In genomic region chr21:23801292-23801691, GRCh38 we compare ENCODE assay signal across 28 cellular contexts.
DNase-seq lines count a peak whose midpoint lies in the region; ATAC-seq, FAIRE-seq and TF ChIP-seq lines count a peak whose summit lies in the region.
"Had no signal": no experiment of that assay in that cellular context is flagged by ENCODE, and none has a peak within 500 bp of the region (broad histone marks: within the 10 kb centered on the region; RNA-seq: fewer than 3 reads in every experiment).

No MANE protein-coding gene starts in this region.

- TF ChIP-seq CTCF in activated CD8-positive, alpha-beta T cell treated with anti-CD3 and anti-CD28 coated beads for 36 hours (IDR thresholded peaks at IDR 0.05): no peak
- no peak for TF ChIP-seq CTCF in SU-DHL-6 (IDR thresholded peaks at IDR 0.05; ENCODE audit: insufficient read depth, low read length, poor library complexity, severe bottlenecking)
- TF ChIP-seq CTCF in K562 (IDR thresholded peaks at IDR 0.05 in 2 of 3, conservative IDR thresholded peaks at IDR 0.05 in 1 of 3; ENCODE audit: insufficient read depth in 2 of 3, low read depth in 1 of 3, low read length in 3 of 3): no peak

- in situ Hi-C loops in K562 (cut with MboI): no loop called here
- in situ Hi-C loops in G401 (cut with HindIII; ENCODE audit: low sequenced_read_pairs): no loop called here

- peak; percentile 69 for ATAC-seq in activated CD8-positive, alpha-beta T cell treated with anti-CD3 and anti-CD28 coated beads for 36 hours
- ATAC-seq in activated CD8-positive, alpha-beta T cell treated with anti-CD3 and anti-CD28 coated beads, Interleukin-2, amount 10 ng/mL, durations not matched to agents 7 days and 5 days: no peak
- ATAC-seq in K562 (peak; percentile 48; the same call in 1 of the 3 replicates), left ventricle myocardium superior (no peak)
- ATAC-seq: HCT116, Panc1 had no signal

- intact Hi-C loops in activated CD8-positive, alpha-beta T cell treated with anti-CD3 and anti-CD28 coated beads for 36 hours (cut with micrococcal nuclease): no loop called here
- intact Hi-C loops in K562 (cut with micrococcal nuclease) (no loop called here), left ventricle myocardium superior (cut with micrococcal nuclease) (no loop called here)

- TF ChIP-seq EP300 in K562 (IDR thresholded peaks at IDR 0.05; ENCODE audit: low read length): no peak

- no peaks in the 10 kb centered on the region for H3K9me1 ChIP-seq in K562 (ENCODE audit: control insufficient read depth, insufficient read depth, low read length)

- no peak overlapping the region for H3K4me3 Mint-ChIP-seq in activated CD8-positive, alpha-beta T cell treated with anti-CD3 and anti-CD28 coated beads for 36 hours
- no peak overlapping the region for H3K4me3 Mint-ChIP-seq in activated CD8-positive, alpha-beta T cell treated with anti-CD3 and anti-CD28 coated beads, Interleukin-2, amount 10 ng/mL, durations not matched to agents 7 days and 5 days
- H3K4me3 Mint-ChIP-seq: CD4-positive, alpha-beta memory T cell had no signal

- H3K27me3 ChIP-seq in BLaER1 (no peaks in the 10 kb centered on the region), SU-DHL-6 (ENCODE audit: low read length) (no peaks in the 10 kb centered on the region), K562 (ENCODE audit: control insufficient read depth in 2 of 2, insufficient read depth in 2 of 2, low read length in 2 of 2) (no peaks in the 10 kb centered on the region)

- H2AFZ ChIP-seq in SU-DHL-6 (ENCODE audit: low read depth, low read length, severe bottlenecking) (peak overlapping the region; percentile 77), K562 (ENCODE audit: low read depth, low read length) (peak overlapping the region; percentile 70)

- H3K9me3 ChIP-seq in BLaER1 (peaks cover 9% of the 10 kb centered on the region), SU-DHL-6 (ENCODE audit: insufficient read depth, low read length) (peaks cover 6% of the 10 kb centered on the region; the same call in 1 of the 2 replicates), K562 (replicated peaks; ENCODE audit: control insufficient read depth, insufficient read depth, low read depth, low read length) (no peaks in the 10 kb centered on the region)

- H3K4me3 ChIP-seq in BLaER1: no peak overlapping the region
- H3K4me3 ChIP-seq in SU-DHL-6 (ENCODE audit: insufficient read depth, low read length, poor library complexity, severe bottlenecking): no peak overlapping the region
- H3K4me3 ChIP-seq in K562: no peak overlapping the region

- peaks cover 3% of the 10 kb centered on the region for H3K4me1 Mint-ChIP-seq in activated CD8-positive, alpha-beta T cell treated with anti-CD3 and anti-CD28 coated beads for 36 hours (ENCODE audit: low read depth)
- H3K4me1 Mint-ChIP-seq in activated CD8-positive, alpha-beta T cell treated with anti-CD3 and anti-CD28 coated beads, Interleukin-2, amount 10 ng/mL, durations not matched to agents 7 days and 5 days (ENCODE audit: low read depth): no peaks in the 10 kb centered on the region

- peaks cover 6% of the 10 kb centered on the region; the same call in 1 of the 2 replicates for H3K4me1 ChIP-seq in BLaER1
- no peaks in the 10 kb centered on the region; a peak in 1 of 5 replicates for H3K4me1 ChIP-seq in K562 (replicated peaks in 1 of 2; ENCODE audit: control insufficient read depth in 2 of 2, insufficient read depth in 2 of 2, low read length in 2 of 2)

- CTCF ChIA-PET in activated CD8-positive, alpha-beta T cell treated with anti-CD3 and anti-CD28 coated beads for 36 hours (lab: Charles Lee): no interaction called here
- CTCF ChIA-PET in activated CD8-positive, alpha-beta T cell treated with anti-CD3 and anti-CD28 coated beads, Interleukin-2, amount 10 ng/mL, durations not matched to agents 7 days and 5 days (lab: Charles Lee): no interaction called here
- CTCF ChIA-PET in K562 (lab: Yijun Ruan, JAX; ENCODE audit: low intra/inter-chr PET ratio): no interaction called here

- no peaks in the 10 kb centered on the region for H3K9me2 ChIP-seq in SU-DHL-6 (replicated peaks; ENCODE audit: insufficient read depth, low read length)

- H3K9me3 Mint-ChIP-seq in activated CD8-positive, alpha-beta T cell treated with anti-CD3 and anti-CD28 coated beads for 36 hours: peaks cover 3% of the 10 kb centered on the region
- no peaks in the 10 kb centered on the region for H3K9me3 Mint-ChIP-seq in activated CD8-positive, alpha-beta T cell treated with anti-CD3 and anti-CD28 coated beads, Interleukin-2, amount 10 ng/mL, durations not matched to agents 7 days and 5 days (ENCODE audit: insufficient read depth)

- no TSS peak for BruUV-seq in K562 (replicated peaks; lab: Mats Ljungman, UMichigan)

- H3K27ac Mint-ChIP-seq in activated CD8-positive, alpha-beta T cell treated with anti-CD3 and anti-CD28 coated beads for 36 hours: no peak overlapping the region
- no peak overlapping the region for H3K27ac Mint-ChIP-seq in activated CD8-positive, alpha-beta T cell treated with anti-CD3 and anti-CD28 coated beads, Interleukin-2, amount 10 ng/mL, durations not matched to agents 7 days and 5 days
- H3K27ac Mint-ChIP-seq: CD4-positive, alpha-beta memory T cell had no signal

- no peak for TF ChIP-seq POLR2A in K562 (conservative IDR thresholded peaks at IDR 0.05)

- H3K27me3 Mint-ChIP-seq in activated CD8-positive, alpha-beta T cell treated with anti-CD3 and anti-CD28 coated beads for 36 hours: peaks cover 1% of the 10 kb centered on the region
- no peaks in the 10 kb centered on the region for H3K27me3 Mint-ChIP-seq in activated CD8-positive, alpha-beta T cell treated with anti-CD3 and anti-CD28 coated beads, Interleukin-2, amount 10 ng/mL, durations not matched to agents 7 days and 5 days (ENCODE audit: low read depth)

- no peak for TF ChIP-seq RAD21 in K562 (CRISPR knock-in tag; conservative IDR thresholded peaks at IDR 0.05 in 1 of 2, IDR thresholded peaks at IDR 0.05 in 1 of 2)

- no peak for FAIRE-seq in K562 (lab: Jason Lieb, UNC)
- FAIRE-seq: GM12892, GM19239 had no signal

- H3K27ac ChIP-seq in BLaER1 (no peak overlapping the region), SU-DHL-6 (ENCODE audit: low read depth, low read length) (no peak overlapping the region), K562 (ENCODE audit: extremely low read depth, low read depth, low read length) (0 out of 3 replicates have a peak overlapping the region, but pooled peaks have one; percentile 19)
- H3K27ac ChIP-seq: RWPE1 had no signal

- H3K4me2 ChIP-seq in BLaER1 (0 out of 2 replicates have a peak overlapping the region, but pooled peaks have one; percentile 24), SU-DHL-6 (ENCODE audit: low read depth, low read length, poor library complexity, severe bottlenecking) (no peak overlapping the region), K562 (ENCODE audit: insufficient read depth, low read length) (peak overlapping the region; percentile 12; the same call in 1 of the 2 replicates)

- DNase-seq in activated CD8-positive, alpha-beta T cell treated with anti-CD3 and anti-CD28 coated beads for 36 hours: peak; percentile 32
- DNase-seq in activated CD8-positive, alpha-beta T cell treated with anti-CD3 and anti-CD28 coated beads, Interleukin-2, amount 10 ng/mL, durations not matched to agents 7 days and 5 days: no peak
- no peak for DNase-seq in K562 (ENCODE audit: extremely low read depth in 1 of 4, low spot score in 3 of 4)
- DNase-seq in left ventricle myocardium superior: no peak
- DNase-seq in G401 (ENCODE audit: low spot score): no peak
- no peak for DNase-seq in DMS 273 (lab: John Stamatoyannopoulos, UW; ENCODE audit: unreplicated experiment)
- DNase-seq: C1 segment of cervical spinal cord; CD4-positive, alpha-beta memory T cell; COR-L47; DMS 273 treated with DMSO at 0.1 percent for 48 hours; DMS79; EL; NCI-H1092 treated with DMSO at 0.1 percent for 48 hours; NCI-H1436; NCI-H187; NCI-H2081 treated with DMSO at 0.1 percent for 48 hours; NCI-H2171; NCI-H226; NCI-H510A; NCI-H69; SHP77 had no signal

- H3K36me3 Mint-ChIP-seq in activated CD8-positive, alpha-beta T cell treated with anti-CD3 and anti-CD28 coated beads for 36 hours (ENCODE audit: low read depth): no peaks in the 10 kb centered on the region
- no peaks in the 10 kb centered on the region for H3K36me3 Mint-ChIP-seq in activated CD8-positive, alpha-beta T cell treated with anti-CD3 and anti-CD28 coated beads, Interleukin-2, amount 10 ng/mL, durations not matched to agents 7 days and 5 days (ENCODE audit: low read depth)
- H3K36me3 Mint-ChIP-seq: CD4-positive, alpha-beta memory T cell had no signal

- POLR2A ChIA-PET in activated CD8-positive, alpha-beta T cell treated with anti-CD3 and anti-CD28 coated beads for 36 hours (lab: Charles Lee): no interaction called here
- POLR2A ChIA-PET in activated CD8-positive, alpha-beta T cell treated with anti-CD3 and anti-CD28 coated beads, Interleukin-2, amount 10 ng/mL, durations not matched to agents 7 days and 5 days (lab: Charles Lee): no interaction called here
- POLR2A ChIA-PET in K562 (lab: Yijun Ruan, JAX): no interaction called here

- no peaks in the 10 kb centered on the region for H3F3A ChIP-seq in SU-DHL-6 (ENCODE audit: insufficient read depth)

- 5% methylated on average over 6 of the region's 6 CpGs for WGBS in K562 (ENCODE audit: insufficient coverage, low coverage, missing lambda C conversion rate)

- H4K20me1 ChIP-seq in BLaER1 (no peaks in the 10 kb centered on the region), SU-DHL-6 (ENCODE audit: low read depth, low read length) (no peaks in the 10 kb centered on the region), K562 (replicated peaks; ENCODE audit: control insufficient read depth, insufficient read depth, low read length) (no peaks in the 10 kb centered on the region)

- H3K36me3 ChIP-seq in BLaER1 (peaks cover 6% of the 10 kb centered on the region; the same call in 1 of the 2 replicates), SU-DHL-6 (ENCODE audit: low read length) (no peaks in the 10 kb centered on the region), K562 (ENCODE audit: control insufficient read depth, insufficient read depth, low read length) (no peaks in the 10 kb centered on the region)

- H3K9ac ChIP-seq in BLaER1 (no peak overlapping the region), SU-DHL-6 (ENCODE audit: low read length) (no peak overlapping the region), K562 (ENCODE audit: insufficient read depth in 1 of 2, low read depth in 2 of 2, low read length in 2 of 2) (no peak overlapping the region)

- H3K79me2 ChIP-seq in SU-DHL-6 (ENCODE audit: insufficient read depth, low read length) (no peaks in the 10 kb centered on the region), K562 (ENCODE audit: control insufficient read depth, insufficient read depth, low read length) (no peaks in the 10 kb centered on the region)

TF ChIP-seq in K562, 482 proteins besides CTCF, POLR2A, EP300 and RAD21:
- TF ChIP-seq NR2C2 (CRISPR knock-in tag; IDR thresholded peaks at IDR 0.05) (no peak), NR2C2 (tag; IDR thresholded peaks at IDR 0.05) (no peak), SPI1 (IDR thresholded peaks at IDR 0.05; ENCODE audit: borderline replicate concordance, low read depth, low read length) (0 out of 2 replicates have a peak, but pooled peaks have one; percentile 21)

Comparison
In these comparisons a context has a peak if more than half of its experiments do, and no peak if none do; other contexts are left out.
1. ATAC-seq: peak in activated CD8-positive, alpha-beta T cell treated with anti-CD3 and anti-CD28 coated beads for 36 hours (single experiment) and K562 (single experiment); none in activated CD8-positive, alpha-beta T cell treated with anti-CD3 and anti-CD28 coated beads, Interleukin-2, amount 10 ng/mL, durations not matched to agents 7 days and 5 days (single experiment) and left ventricle myocardium superior (single experiment).